ENCODE assay signal across 15 cellular contexts in genomic region chr2:40395169-40396023, GRCh38. TPM values are rescaled to one million over a fixed set of nuclear protein-coding genes. Genes with fewer than 3 reads are reported as not detected.
DNase-seq lines count a peak whose midpoint lies in the region; ATAC-seq and TF ChIP-seq lines count a peak whose summit lies in the region.
"Had no signal": no experiment of that assay in that cellular context is flagged by ENCODE, and none has a peak within 500 bp of the region (broad histone marks: within the 10 kb centered on the region; RNA-seq: fewer than 3 reads in every experiment).

No MANE protein-coding gene starts in this region.

- H3K4me3 ChIP-seq in cardiac muscle cell (no peak overlapping the region), thoracic aorta (no peak overlapping the region)
- H3K4me3 ChIP-seq: A549, SJCRH30 had no signal

- H3K36me3 ChIP-seq in cardiac muscle cell (peaks cover 3% of the 10 kb centered on the region), thoracic aorta (no peaks in the 10 kb centered on the region)
- H3K36me3 ChIP-seq: SJCRH30 had no signal

- H3K4me1 ChIP-seq in cardiac muscle cell (ENCODE audit: low read depth) (peaks cover 69% of the 10 kb centered on the region), thoracic aorta (ENCODE audit: control insufficient read depth in 1 of 2, low read depth in 2 of 2) (peaks cover 0 to 37% of the 10 kb centered on the region in 2 donors)
- H3K4me1 ChIP-seq: A549, Caco-2, SJCRH30 had no signal

- H3K27ac ChIP-seq in cardiac muscle cell, result peak overlapping the region; percentile 70
- peak overlapping the region; percentile 0 to 32 for H3K27ac ChIP-seq in thoracic aorta
- H3K27ac ChIP-seq: A549, SJCRH30 had no signal

- no peak for DNase-seq in cardiac muscle cell (ENCODE audit: low read depth in 1 of 2, low spot score in 1 of 2)
- no peak for DNase-seq in left cardiac atrium
- peak; percentile 53 for DNase-seq in astrocyte of the hippocampus (ENCODE audit: low read depth, low spot score)
- DNase-seq in kidney tubule cell (ENCODE audit: low spot score), result peak; percentile 45
- no peak for DNase-seq in thoracic aorta (ENCODE audit: low spot score)
- DNase-seq in activated T-cell treated with anti-CD3 and anti-CD28 coated beads, Interleukin-2, amount 50 U/mL, for 4 hours, result no peak
- DNase-seq: activated CD8-positive, alpha-beta memory T cell treated with anti-CD3 and anti-CD28 coated beads for 24 hours; activated naive CD4-positive, alpha-beta T cell treated with Interleukin-2 at 50 U/mL for 16 hours; Caco-2; effector memory CD8-positive, alpha-beta T cell; SJCRH30; stimulated activated naive B cell treated with anti-CD40 and anti-IgM and Interleukin-4, amounts not matched to agents 10 μg/mL and 1 μg/mL and 100 μg/mL, for 72 hours had no signal

- no peaks in the 10 kb centered on the region for H3K36me3 Mint-ChIP-seq in activated T-cell treated with anti-CD3 and anti-CD28 coated beads, Interleukin-2, amount 50 U/mL, for 4 hours (ENCODE audit: insufficient read depth)
- H3K36me3 Mint-ChIP-seq: stimulated activated naive B cell treated with anti-CD40 and anti-IgM and Interleukin-4, amounts not matched to agents 10 μg/mL and 1 μg/mL and 100 μg/mL, for 72 hours had no signal

- H3K27me3 ChIP-seq in cardiac muscle cell, result no peaks in the 10 kb centered on the region
- no peaks in the 10 kb centered on the region for H3K27me3 ChIP-seq in thoracic aorta (replicated peaks; ENCODE audit: insufficient read depth)
- H3K27me3 ChIP-seq: SJCRH30 had no signal

- ATAC-seq in left cardiac atrium (no peak), thoracic aorta (ENCODE audit: insufficient number of reproducible peaks, low FRiP score, low read depth) (no peak), GM18909 (IDR thresholded peaks at IDR 0.05; ENCODE audit: poor library complexity, unreplicated experiment) (no peak), GM19463 (IDR thresholded peaks at IDR 0.05; ENCODE audit: unreplicated experiment) (no peak)
- no peak for ATAC-seq in activated T-cell treated with anti-CD3 and anti-CD28 coated beads, Interleukin-2, amount 50 U/mL, for 4 hours
- ATAC-seq: A549; effector memory CD8-positive, alpha-beta T cell; stimulated activated naive B cell treated with anti-CD40 and anti-IgM and Interleukin-4, amounts not matched to agents 10 μg/mL and 1 μg/mL and 100 μg/mL, for 72 hours had no signal

- no peak overlapping the region for H3K4me3 Mint-ChIP-seq in activated T-cell treated with anti-CD3 and anti-CD28 coated beads, Interleukin-2, amount 50 U/mL, for 4 hours
- H3K4me3 Mint-ChIP-seq: effector memory CD8-positive, alpha-beta T cell; stimulated activated naive B cell treated with anti-CD40 and anti-IgM and Interleukin-4, amounts not matched to agents 10 μg/mL and 1 μg/mL and 100 μg/mL, for 72 hours had no signal

- no peaks in the 10 kb centered on the region for H3K9me3 Mint-ChIP-seq in activated T-cell treated with anti-CD3 and anti-CD28 coated beads, Interleukin-2, amount 50 U/mL, for 4 hours
- H3K9me3 Mint-ChIP-seq: stimulated activated naive B cell treated with anti-CD40 and anti-IgM and Interleukin-4, amounts not matched to agents 10 μg/mL and 1 μg/mL and 100 μg/mL, for 72 hours had no signal

- no peaks in the 10 kb centered on the region for H3K27me3 Mint-ChIP-seq in activated T-cell treated with anti-CD3 and anti-CD28 coated beads, Interleukin-2, amount 50 U/mL, for 4 hours (ENCODE audit: low read depth)
- H3K27me3 Mint-ChIP-seq: effector memory CD8-positive, alpha-beta T cell; stimulated activated naive B cell treated with anti-CD40 and anti-IgM and Interleukin-4, amounts not matched to agents 10 μg/mL and 1 μg/mL and 100 μg/mL, for 72 hours had no signal

- no peaks in the 10 kb centered on the region for H3K4me1 Mint-ChIP-seq in activated T-cell treated with anti-CD3 and anti-CD28 coated beads, Interleukin-2, amount 50 U/mL, for 4 hours (ENCODE audit: low read depth)
- H3K4me1 Mint-ChIP-seq: stimulated activated naive B cell treated with anti-CD40 and anti-IgM and Interleukin-4, amounts not matched to agents 10 μg/mL and 1 μg/mL and 100 μg/mL, for 72 hours had no signal

- intact Hi-C loops in left cardiac atrium (cut with DNase I), result no loop called here

- no peaks in the 10 kb centered on the region for H3K9me3 ChIP-seq in cardiac muscle cell (ENCODE audit: low read depth)
- H3K9me3 ChIP-seq in thoracic aorta, result no peaks in the 10 kb centered on the region
- H3K9me3 ChIP-seq: A549, Caco-2, SJCRH30 had no signal

- TF ChIP-seq CTCF in cardiac muscle cell (IDR thresholded peaks at IDR 0.05; ENCODE audit: low read depth, low read length), result no peak
- TF ChIP-seq CTCF in thoracic aorta (IDR thresholded peaks at IDR 0.05), result no peak

RNA-seq across cellular contexts. Expression of gene SLC8A1, which starts 56.5 kb away (rescaled TPM):
- total RNA-seq in cardiac muscle cell, result 492 and 682 TPM in 2 replicates
- polyA plus RNA-seq in cardiac muscle cell, result 103 and 173 TPM in 2 replicates
- total RNA-seq in left cardiac atrium, result 100 to 1,000 TPM; 590 to 696 TPM
- total RNA-seq in thoracic aorta, result 10 to 100 TPM; 13.7 to 31.2 TPM
- under 1 TPM; 0.08 to 0.28 (median 0.26) TPM for total RNA-seq in activated T-cell treated with anti-CD3 and anti-CD28 coated beads, Interleukin-2, amount 50 U/mL, for 4 hours

Comparison
In these comparisons a context has a peak if more than half of its experiments do, and no peak if none do; other contexts are left out.
1. DNase-seq: peak in astrocyte of the hippocampus (single experiment) and kidney tubule cell (single experiment); none in cardiac muscle cell (0 of 2), left cardiac atrium (single experiment), thoracic aorta (single experiment) and activated T-cell treated with anti-CD3 and anti-CD28 coated beads, Interleukin-2, amount 50 U/mL, for 4 hours (single experiment).
2. RNA of gene SLC8A1, which starts 56.5 kb away (total RNA-seq): 590 to 696 TPM in left cardiac atrium and 492 to 682 TPM in cardiac muscle cell; 13.7 to 31.2 TPM in thoracic aorta and 0.08 to 0.28 TPM in activated T-cell treated with anti-CD3 and anti-CD28 coated beads, Interleukin-2, amount 50 U/mL, for 4 hours; every median in the first group is over 10 times any median in the second.